In genomic region chr3:33041909-33042308, GRCh38 we compare ENCODE assay signal across 14 cellular contexts. TPM values are rescaled to one million over a fixed set of nuclear protein-coding genes. Genes with fewer than 3 reads are reported as not detected.
DNase-seq lines count a peak whose midpoint lies in the region; ATAC-seq and TF ChIP-seq lines count a peak whose summit lies in the region.
"Had no signal": no experiment of that assay in that cellular context is flagged by ENCODE, and none has a peak within 500 bp of the region (broad histone marks: within the 10 kb centered on the region; RNA-seq: fewer than 3 reads in every experiment).

No MANE protein-coding gene starts in this region.

- ATAC-seq in GM18511 (IDR thresholded peaks at IDR 0.05; ENCODE audit: unreplicated experiment): peak; percentile 94
- peak; percentile 79 for ATAC-seq in GM21423 (IDR thresholded peaks at IDR 0.05; ENCODE audit: unreplicated experiment)
- ATAC-seq in HG03025 (IDR thresholded peaks at IDR 0.05; ENCODE audit: low FRiP score, unreplicated experiment): peak; percentile 90
- no peak for ATAC-seq in T-cell (replicated peaks in 1 of 4)
- no peak for ATAC-seq in aorta (ENCODE audit: low FRiP score)
- ATAC-seq in stimulated activated effector memory CD8-positive, alpha-beta T cell treated with anti-CD3 and anti-CD28 coated beads, Interleukin-12 subunit alpha, Interleukin-12 subunit beta, amount 100 ng/mL, for 72 hours: no peak

- no peaks in the 10 kb centered on the region for H3K27me3 ChIP-seq in aorta (ENCODE audit: control insufficient read depth in 1 of 2, insufficient read depth in 2 of 2, low read length in 1 of 2)
- no peaks in the 10 kb centered on the region for H3K27me3 ChIP-seq in prostate gland (replicated peaks; ENCODE audit: insufficient read depth)
- H3K27me3 ChIP-seq: ovary had no signal

- H3K4me3 ChIP-seq in aorta (ENCODE audit: low read length in 2 of 2) (no peak overlapping the region), prostate gland (no peak overlapping the region)
- H3K4me3 ChIP-seq: ovary had no signal

- intact Hi-C loops in aorta (cut with DNase I): no loop called here
- intact Hi-C loops in prostate gland (cut with DNase I): no loop called here

- H3K36me3 Mint-ChIP-seq in T-cell: peaks cover 43% of the 10 kb centered on the region
- H3K36me3 Mint-ChIP-seq in stimulated activated effector memory CD8-positive, alpha-beta T cell treated with anti-CD3 and anti-CD28 coated beads, Interleukin-12 subunit alpha, Interleukin-12 subunit beta, amount 100 ng/mL, for 72 hours: peaks cover 65% of the 10 kb centered on the region

- no peaks in the 10 kb centered on the region for H3K27me3 Mint-ChIP-seq in T-cell

- H3K4me1 ChIP-seq in aorta (ENCODE audit: control insufficient read depth in 1 of 2, insufficient read depth in 2 of 2, low read length in 2 of 2) (no peaks in the 10 kb centered on the region), prostate gland (replicated peaks) (no peaks in the 10 kb centered on the region)

- CTCF ChIA-PET in T-cell (lab: Charles Lee): interaction anchor here in 1 of 2 donors (0.7 kb wide), 1 partner anchor 331 kb away, joined by 10 read pairs; no protein-coding TSS in a partner anchor

- H3K36me3 ChIP-seq in aorta (ENCODE audit: control insufficient read depth in 1 of 2, insufficient read depth in 2 of 2, low read length in 1 of 2) (peaks cover 0 to 5% of the 10 kb centered on the region in 2 donors), prostate gland (no peaks in the 10 kb centered on the region)
- H3K36me3 ChIP-seq: ovary had no signal

- no peak for TF ChIP-seq CTCF in prostate gland (IDR thresholded peaks at IDR 0.05)

- no peaks in the 10 kb centered on the region for H3K9me3 Mint-ChIP-seq in T-cell
- no peaks in the 10 kb centered on the region for H3K9me3 Mint-ChIP-seq in stimulated activated effector memory CD8-positive, alpha-beta T cell treated with anti-CD3 and anti-CD28 coated beads, Interleukin-12 subunit alpha, Interleukin-12 subunit beta, amount 100 ng/mL, for 72 hours

- H3K27ac ChIP-seq in aorta (ENCODE audit: low read depth in 1 of 2, low read length in 2 of 2) (no peak overlapping the region), prostate gland (no peak overlapping the region)
- H3K27ac ChIP-seq: ovary had no signal

- POLR2A ChIA-PET in T-cell (lab: Charles Lee): interaction anchor here in 1 of 2 donors (0.7 kb wide), 1 partner anchor 36 kb away, joined by 4 read pairs; no protein-coding TSS in a partner anchor

- peaks cover 41 to 60% (median 47%) of the 10 kb centered on the region in 3 donors for H3K4me1 Mint-ChIP-seq in T-cell
- H3K4me1 Mint-ChIP-seq in stimulated activated effector memory CD8-positive, alpha-beta T cell treated with anti-CD3 and anti-CD28 coated beads, Interleukin-12 subunit alpha, Interleukin-12 subunit beta, amount 100 ng/mL, for 72 hours: peaks cover 45% of the 10 kb centered on the region

- H3K4me3 Mint-ChIP-seq in T-cell: no peak overlapping the region
- no peak overlapping the region for H3K4me3 Mint-ChIP-seq in stimulated activated effector memory CD8-positive, alpha-beta T cell treated with anti-CD3 and anti-CD28 coated beads, Interleukin-12 subunit alpha, Interleukin-12 subunit beta, amount 100 ng/mL, for 72 hours

- DNase-seq in T-cell (no peak), aorta (no peak), prostate gland (ENCODE audit: low spot score) (no peak), NCI-H510A treated with DMSO at 0.1 percent for 48 hours (lab: John Stamatoyannopoulos, UW) (no peak)
- DNase-seq in stimulated activated effector memory CD8-positive, alpha-beta T cell treated with anti-CD3 and anti-CD28 coated beads, Interleukin-12 subunit alpha, Interleukin-12 subunit beta, amount 100 ng/mL, for 72 hours (ENCODE audit: low spot score in 2 of 2): no peak
- DNase-seq: mammary epithelial cell; NCI-H446; ovary; stimulated activated CD4-positive, alpha-beta T cell treated with anti-CD3 and anti-CD28 coated beads, Interleukin-15, amount 100 ng/mL, for 24 hours; stimulated activated CD8-positive, alpha-beta memory T cell treated with anti-CD3 and anti-CD28 coated beads, Interleukin-4, amount 100 ng/mL, for 48 hours; T1000 had no signal

- H3K27ac Mint-ChIP-seq in T-cell: peak overlapping the region; percentile 7 to 68
- no peak overlapping the region for H3K27ac Mint-ChIP-seq in stimulated activated effector memory CD8-positive, alpha-beta T cell treated with anti-CD3 and anti-CD28 coated beads, Interleukin-12 subunit alpha, Interleukin-12 subunit beta, amount 100 ng/mL, for 72 hours

- TF ChIP-seq POLR2A in prostate gland (IDR thresholded peaks at IDR 0.05): no peak

- H3K9me3 ChIP-seq in aorta (ENCODE audit: control insufficient read depth, low read length) (no peaks in the 10 kb centered on the region), prostate gland (no peaks in the 10 kb centered on the region)
- H3K9me3 ChIP-seq: ovary had no signal

- 94 to 99% methylated on average over 3 of the region's 3 CpGs for WGBS in aorta, 2 donors
- WGBS in prostate gland: 87% methylated on average over 3 of the region's 3 CpGs

RNA-seq across cellular contexts. Expression of gene GLB1, which starts 55.0 kb away (rescaled TPM):
- total RNA-seq in T-cell (10 to 100 TPM; 28.2 to 46.2 (median 31.3) TPM), aorta (10 to 100 TPM; 31.0 to 56.9 TPM), prostate gland (10 to 100 TPM; 49.5 to 77.5 TPM)
- 10 to 100 TPM; 14.1 to 17.5 TPM for polyA plus RNA-seq in aorta

RNA-seq across cellular contexts. Expression of gene TMPPE, which starts 55.0 kb away (rescaled TPM):
- total RNA-seq in T-cell (10 to 100 TPM in 2 of 5 donors, 1 to 10 TPM in 3; 8.0 to 11.2 (median 9.8) TPM), aorta (1 to 10 TPM; 7.8 to 8.2 TPM), prostate gland (1 to 10 TPM; 7.2 to 7.6 TPM)
- polyA plus RNA-seq in aorta: under 1 TPM; 0.38 to 0.43 TPM

Comparison
In these comparisons a context has a peak if more than half of its experiments do, and no peak if none do; other contexts are left out.
1. ATAC-seq: peak in GM18511 (single experiment), GM21423 (single experiment) and HG03025 (single experiment); none in T-cell (0 of 4), aorta (single experiment) and stimulated activated effector memory CD8-positive, alpha-beta T cell treated with anti-CD3 and anti-CD28 coated beads, Interleukin-12 subunit alpha, Interleukin-12 subunit beta, amount 100 ng/mL, for 72 hours (single experiment).